ENCODE assay signal across 1 cellular context in the genomic region with DNA sequence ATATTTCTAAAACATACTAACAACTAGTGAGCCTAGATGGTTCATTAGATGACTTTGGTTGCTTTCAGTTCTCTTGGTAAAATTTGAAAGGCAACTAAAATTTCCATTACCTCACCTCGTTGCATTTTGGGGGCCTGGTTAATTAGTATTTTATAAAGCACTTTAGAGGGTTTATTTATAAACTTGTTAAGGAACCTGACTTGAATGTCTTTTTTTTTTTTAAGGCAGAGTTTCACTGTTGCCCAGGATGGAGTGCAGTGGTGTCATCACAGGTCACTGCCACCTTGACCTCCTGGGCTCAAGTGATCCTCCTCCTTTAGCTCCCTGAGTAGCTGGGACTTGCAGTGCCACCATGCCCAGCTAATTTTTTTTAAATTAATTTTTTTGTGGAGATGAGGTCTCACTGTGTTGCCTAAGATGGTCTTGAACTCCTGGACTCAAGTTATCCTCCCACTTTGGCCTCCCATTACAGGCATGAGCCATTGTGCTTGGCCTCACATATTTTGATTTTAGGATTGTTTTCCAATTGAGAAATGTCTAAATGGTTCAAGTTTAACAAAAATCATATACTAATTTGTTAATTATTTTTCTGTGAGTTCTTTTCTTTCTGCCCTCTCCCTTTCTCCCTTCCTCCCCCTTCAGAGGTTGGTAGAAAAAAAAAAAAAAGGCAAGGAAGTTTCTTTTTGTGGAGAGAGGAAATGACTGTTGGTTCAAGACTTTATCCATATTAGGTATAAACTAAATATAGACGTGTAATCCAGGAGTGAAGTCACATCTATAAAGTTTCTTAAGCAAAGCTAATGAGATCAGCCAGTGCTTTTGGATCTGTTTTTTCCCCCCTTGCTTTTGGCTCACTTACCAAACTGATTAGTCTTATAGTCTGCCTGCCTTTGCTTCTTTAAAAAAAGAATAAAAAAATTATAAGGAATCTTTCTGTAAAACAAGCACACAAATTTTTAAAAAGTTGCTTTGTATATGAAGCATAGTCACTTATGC.
TF ChIP-seq lines count a peak whose summit lies in the region.

No MANE protein-coding gene starts in this region.

TF ChIP-seq in K562, 482 proteins besides CTCF, POLR2A, EP300 and RAD21 (continued from another document):
- no peak for TF ChIP-seq PRDM10 (IDR thresholded peaks at IDR 0.05; ENCODE audit: partially characterized antibody)
- TF ChIP-seq, protein P1, sequence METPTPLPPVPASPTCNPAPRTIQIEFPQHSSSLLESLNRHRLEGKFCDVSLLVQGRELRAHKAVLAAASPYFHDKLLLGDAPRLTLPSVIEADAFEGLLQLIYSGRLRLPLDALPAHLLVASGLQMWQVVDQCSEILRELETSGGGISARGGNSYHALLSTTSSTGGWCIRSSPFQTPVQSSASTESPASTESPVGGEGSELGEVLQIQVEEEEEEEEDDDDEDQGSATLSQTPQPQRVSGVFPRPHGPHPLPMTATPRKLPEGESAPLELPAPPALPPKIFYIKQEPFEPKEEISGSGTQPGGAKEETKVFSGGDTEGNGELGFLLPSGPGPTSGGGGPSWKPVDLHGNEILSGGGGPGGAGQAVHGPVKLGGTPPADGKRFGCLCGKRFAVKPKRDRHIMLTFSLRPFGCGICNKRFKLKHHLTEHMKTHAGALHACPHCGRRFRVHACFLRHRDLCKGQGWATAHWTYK (CRISPR knock-in tag; IDR thresholded peaks at IDR 0.05) = no peak
- no peak for TF ChIP-seq TRIM28 (IDR thresholded peaks at IDR 0.05)
- TF ChIP-seq SP2 (IDR thresholded peaks at IDR 0.05; ENCODE audit: extremely low read depth, low read depth, low read length, poor library complexity, severe bottlenecking) = no peak
- no peak for TF ChIP-seq RHOXF2B (CRISPR knock-in tag; conservative IDR thresholded peaks at IDR 0.05)
- TF ChIP-seq, protein P2, sequence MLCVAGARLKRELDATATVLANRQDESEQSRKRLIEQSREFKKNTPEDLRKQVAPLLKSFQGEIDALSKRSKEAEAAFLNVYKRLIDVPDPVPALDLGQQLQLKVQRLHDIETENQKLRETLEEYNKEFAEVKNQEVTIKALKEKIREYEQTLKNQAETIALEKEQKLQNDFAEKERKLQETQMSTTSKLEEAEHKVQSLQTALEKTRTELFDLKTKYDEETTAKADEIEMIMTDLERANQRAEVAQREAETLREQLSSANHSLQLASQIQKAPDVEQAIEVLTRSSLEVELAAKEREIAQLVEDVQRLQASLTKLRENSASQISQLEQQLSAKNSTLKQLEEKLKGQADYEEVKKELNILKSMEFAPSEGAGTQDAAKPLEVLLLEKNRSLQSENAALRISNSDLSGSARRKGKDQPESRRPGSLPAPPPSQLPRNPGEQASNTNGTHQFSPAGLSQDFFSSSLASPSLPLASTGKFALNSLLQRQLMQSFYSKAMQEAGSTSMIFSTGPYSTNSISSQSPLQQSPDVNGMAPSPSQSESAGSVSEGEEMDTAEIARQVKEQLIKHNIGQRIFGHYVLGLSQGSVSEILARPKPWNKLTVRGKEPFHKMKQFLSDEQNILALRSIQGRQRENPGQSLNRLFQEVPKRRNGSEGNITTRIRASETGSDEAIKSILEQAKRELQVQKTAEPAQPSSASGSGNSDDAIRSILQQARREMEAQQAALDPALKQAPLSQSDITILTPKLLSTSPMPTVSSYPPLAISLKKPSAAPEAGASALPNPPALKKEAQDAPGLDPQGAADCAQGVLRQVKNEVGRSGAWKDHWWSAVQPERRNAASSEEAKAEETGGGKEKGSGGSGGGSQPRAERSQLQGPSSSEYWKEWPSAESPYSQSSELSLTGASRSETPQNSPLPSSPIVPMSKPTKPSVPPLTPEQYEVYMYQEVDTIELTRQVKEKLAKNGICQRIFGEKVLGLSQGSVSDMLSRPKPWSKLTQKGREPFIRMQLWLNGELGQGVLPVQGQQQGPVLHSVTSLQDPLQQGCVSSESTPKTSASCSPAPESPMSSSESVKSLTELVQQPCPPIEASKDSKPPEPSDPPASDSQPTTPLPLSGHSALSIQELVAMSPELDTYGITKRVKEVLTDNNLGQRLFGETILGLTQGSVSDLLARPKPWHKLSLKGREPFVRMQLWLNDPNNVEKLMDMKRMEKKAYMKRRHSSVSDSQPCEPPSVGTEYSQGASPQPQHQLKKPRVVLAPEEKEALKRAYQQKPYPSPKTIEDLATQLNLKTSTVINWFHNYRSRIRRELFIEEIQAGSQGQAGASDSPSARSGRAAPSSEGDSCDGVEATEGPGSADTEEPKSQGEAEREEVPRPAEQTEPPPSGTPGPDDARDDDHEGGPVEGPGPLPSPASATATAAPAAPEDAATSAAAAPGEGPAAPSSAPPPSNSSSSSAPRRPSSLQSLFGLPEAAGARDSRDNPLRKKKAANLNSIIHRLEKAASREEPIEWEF (CRISPR knock-in tag; IDR thresholded peaks at IDR 0.05) = 0 out of 2 replicates have a peak, but pooled peaks have one; percentile 56
- no peak for TF ChIP-seq SMAD1 (IDR thresholded peaks at IDR 0.05; ENCODE audit: low read depth, low read length, partially characterized antibody)
